33 cellular contexts compared by ENCODE assay signal in genomic region chr6:46645265-46645664, GRCh38. TPM values are rescaled to one million over a fixed set of nuclear protein-coding genes. Genes with fewer than 3 reads are reported as not detected.
"Had no signal": no experiment of that assay in that cellular context is flagged by ENCODE, and none has a peak within 500 bp of the region (broad histone marks: within the 10 kb centered on the region; RNA-seq: fewer than 3 reads in every experiment).

No MANE protein-coding gene starts in this region.

- DNase-seq: activated CD4-positive, alpha-beta T cell treated with anti-CD3 and anti-CD28 coated beads for 1 hour; activated CD4-positive, alpha-beta T cell treated with anti-CD3 and anti-CD28 coated beads for 48 hours; activated CD4-positive, alpha-beta T cell treated with anti-CD3 and anti-CD28 coated beads, Interleukin-2, amount 50 U/mL, for 4 hours; activated CD4-positive, CD25-positive, alpha-beta regulatory T cell; activated CD8-positive, alpha-beta T cell treated with anti-CD3 and anti-CD28 coated beads for 36 hours; activated gamma-delta T cell; activated naive CD4-positive, alpha-beta T cell treated with Interleukin-2 at 50 U/mL for 16 hours; activated naive CD8-positive, alpha-beta T cell treated with anti-CD3 and anti-CD28 coated beads, Interleukin-2, amount 10 ng/mL, durations not matched to agents 7 days and 5 days; activated T-cell treated with anti-CD3 and anti-CD28 coated beads, Interleukin-2, amount 50 U/mL, for 24 hours; amygdala; MG63; NCI-H1048; NCI-H1417; NCI-H146; NCI-H187; NCI-H2081 treated with DMSO at 0.1 percent for 48 hours; NCI-H226; NCI-H446 treated with DMSO at 0.1 percent for 48 hours; NCI-H524; NCI-H69; NCI-H82; NK-92 treated with Interleukin-12 subunit alpha and Interleukin-12 subunit beta, amount 100 ng/mL, for 24 hours; OCI-M1; Right ventricle myocardium superior; T1000; WERI-Rb-1 had no signal

- H3K4me1 ChIP-seq: ascending aorta had no signal

- ATAC-seq: activated CD8-positive, alpha-beta T cell treated with anti-CD3 and anti-CD28 coated beads for 36 hours had no signal

- H3K27me3 ChIP-seq: ascending aorta, cardiac muscle cell, MG63 had no signal

- H3K4me3 ChIP-seq: ascending aorta, cardiac muscle cell, MG63 had no signal

- H3K27ac ChIP-seq: ascending aorta, cardiac muscle cell, KMS-11, WERI-Rb-1 had no signal

- H3K9me3 ChIP-seq: ascending aorta, MG63 had no signal

- H3K36me3 ChIP-seq: ascending aorta, cardiac muscle cell, MG63, WERI-Rb-1 had no signal

RNA-seq across cellular contexts. Expression of gene CYP39A1, which starts 7.4 kb away (rescaled TPM):
- total RNA-seq: activated CD8-positive, alpha-beta memory T cell treated with anti-CD3 and anti-CD28 coated beads for 36 hours; activated CD8-positive, alpha-beta T cell treated with anti-CD3 and anti-CD28 coated beads for 36 hours; activated naive CD8-positive, alpha-beta T cell treated with anti-CD3 and anti-CD28 coated beads, Interleukin-2, amount 10 ng/mL, durations not matched to agents 7 days and 5 days; activated T-helper 2 cell treated with anti-CD3 and anti-CD28 coated beads, Interferon-gamma antibody, Interleukin-2, Interleukin-4, amounts not matched to agents 10 μg/mL and 5 μg/mL and 100 μg/mL, durations not matched to agents 14 hours and 24 hours and 36 hours; T-helper 1 cell treated with Interleukin-12 subunit alpha and Interleukin-12 subunit beta and Interleukin-4 antibody, amounts not matched to agents 30 ng/mL and 1 ng/mL, for 36 hours; T-helper 2 cell treated with Interferon-gamma antibody and Interleukin-4, amounts not matched to agents 100 ng/mL and 5 ng/mL, for 36 hours had no signal

RNA-seq across cellular contexts. Expression of gene SLC25A27, which starts 7.5 kb away (rescaled TPM):
- total RNA-seq: T-helper 1 cell treated with Interleukin-12 subunit alpha and Interleukin-12 subunit beta and Interleukin-4 antibody, amounts not matched to agents 30 ng/mL and 1 ng/mL, for 36 hours; T-helper 2 cell treated with Interferon-gamma antibody and Interleukin-4, amounts not matched to agents 100 ng/mL and 5 ng/mL, for 36 hours had no signal

RNA-seq across cellular contexts. Expression of gene TDRD6, which starts 42.4 kb away (rescaled TPM):
- total RNA-seq: activated CD8-positive, alpha-beta memory T cell treated with anti-CD3 and anti-CD28 coated beads for 36 hours; activated CD8-positive, alpha-beta T cell treated with anti-CD3 and anti-CD28 coated beads for 36 hours; activated naive CD8-positive, alpha-beta T cell treated with anti-CD3 and anti-CD28 coated beads, Interleukin-2, amount 10 ng/mL, durations not matched to agents 7 days and 5 days; activated T-helper 2 cell treated with anti-CD3 and anti-CD28 coated beads, Interferon-gamma antibody, Interleukin-2, Interleukin-4, amounts not matched to agents 10 μg/mL and 5 μg/mL and 100 μg/mL, durations not matched to agents 14 hours and 24 hours and 36 hours; T-helper 1 cell treated with Interleukin-12 subunit alpha and Interleukin-12 subunit beta and Interleukin-4 antibody, amounts not matched to agents 30 ng/mL and 1 ng/mL, for 36 hours; T-helper 2 cell treated with Interferon-gamma antibody and Interleukin-4, amounts not matched to agents 100 ng/mL and 5 ng/mL, for 36 hours had no signal
